Comparison of ENCODE assay signal across 26 cellular contexts in genomic region chr4:41320786-41321185, GRCh38.
"Had no signal": no experiment of that assay in that cellular context is flagged by ENCODE, and none has a peak within 500 bp of the region (broad histone marks: within the 10 kb centered on the region; RNA-seq: fewer than 3 reads in every experiment).

No MANE protein-coding gene starts in this region.

- H3K9me3 ChIP-seq: gastrocnemius medialis, lower lobe of right lung, ovary, right lobe of liver, stomach, tibial artery, upper lobe of left lung had no signal

- H3K27ac ChIP-seq: coronary artery, gastrocnemius medialis, lower lobe of right lung, ovary, right lobe of liver, stomach, tibial artery had no signal

- H3K27me3 ChIP-seq: gastrocnemius medialis, ovary, right lobe of liver, stomach, tibial artery, upper lobe of left lung had no signal

- H3K4me1 ChIP-seq: gastrocnemius medialis, lower lobe of right lung, stomach, tibial artery had no signal

- ATAC-seq: effector memory CD8-positive, alpha-beta T cell; esophagus mucosa; gastrocnemius medialis; left ventricle myocardium superior; natural killer cell had no signal

- H3K36me3 ChIP-seq: gastrocnemius medialis, lower lobe of right lung, ovary, right lobe of liver, stomach, tibial artery, upper lobe of left lung had no signal

- H3K4me3 ChIP-seq: coronary artery, gastrocnemius medialis, lower lobe of right lung, ovary, right lobe of liver, stomach, tibial artery, upper lobe of left lung had no signal

- FAIRE-seq: endometrium, keratinocyte, small intestine, urothelium cell line had no signal

- DNase-seq: effector memory CD8-positive, alpha-beta T cell; foreskin fibroblast; gastrocnemius medialis; head of caudate nucleus; left ventricle myocardium superior; lower lobe of right lung; natural killer cell; occipital lobe; ovary; posterior cingulate gyrus; retina; right lobe of liver; small intestine; stimulated activated CD4-positive, alpha-beta T cell treated with anti-CD3 and anti-CD28 coated beads, Interleukin-12 subunit alpha, Interleukin-12 subunit beta, amount 100 ng/mL, for 4 hours; stimulated activated CD4-positive, alpha-beta T cell treated with anti-CD3 and anti-CD28 coated beads, Interleukin-1b, Interleukin-23, amount 100 ng/mL, for 48 hours; stimulated activated CD4-positive, alpha-beta T cell treated with anti-CD3 and anti-CD28 coated beads, Interleukin-4, amount 100 ng/mL, for 1 hour; stimulated activated CD8-positive, alpha-beta memory T cell treated with anti-CD3 and anti-CD28 coated beads, Interleukin-4, amount 100 ng/mL, for 48 hours; stimulated activated naive CD4-positive, alpha-beta T cell treated with Interleukin-2 at 50 U/mL for 16 hours; stomach; tibial artery; upper lobe of left lung had no signal
